ENCODE assay signal across 26 cellular contexts in the genomic region with DNA sequence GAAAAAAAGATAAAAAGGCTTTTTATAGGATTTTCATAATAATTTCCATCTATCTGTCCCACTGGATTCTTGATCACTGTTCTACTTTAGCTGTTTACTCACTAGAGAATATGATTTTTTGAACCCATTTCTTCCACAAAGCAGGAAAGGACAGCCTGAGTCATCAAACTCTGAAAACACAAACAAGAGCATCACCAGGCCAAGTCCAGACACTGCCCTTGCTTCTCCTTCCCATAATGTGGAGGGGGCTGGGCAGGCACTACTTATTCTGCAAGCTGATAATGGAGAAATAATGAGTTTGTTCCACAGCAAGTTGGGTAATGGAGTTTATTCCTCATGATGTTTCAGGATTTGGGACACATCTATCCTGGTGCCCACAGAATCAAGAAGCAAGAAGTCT. TPM values are rescaled to one million over a fixed set of nuclear protein-coding genes. Genes with fewer than 3 reads are reported as not detected.
DNase-seq lines count a peak whose midpoint lies in the region; ATAC-seq and TF ChIP-seq lines count a peak whose summit lies in the region.
"Had no signal": no experiment of that assay in that cellular context is flagged by ENCODE, and none has a peak within 500 bp of the region (broad histone marks: within the 10 kb centered on the region; RNA-seq: fewer than 3 reads in every experiment).

No MANE protein-coding gene starts in this region.

- intact Hi-C loops in IMR-90 (cut with micrococcal nuclease), result no loop called here

- no peak overlapping the region for H4K5ac ChIP-seq in IMR-90 (ENCODE audit: low read depth, low read length)

- no peak overlapping the region for H2BK5ac ChIP-seq in IMR-90 (ENCODE audit: low read depth, low read length, poor library complexity, severe bottlenecking)
- H2BK5ac ChIP-seq in mesenchymal stem cell (ENCODE audit: low read depth, low read length, poor library complexity, severe bottlenecking), result no peak overlapping the region

- H2AFZ ChIP-seq in IMR-90 (replicated peaks; ENCODE audit: low read length, poor library complexity) (no peak overlapping the region), mesenchymal stem cell (ENCODE audit: low read depth, low read length) (no peak overlapping the region)
- H2AFZ ChIP-seq: hepatocyte had no signal

- CTCF ChIA-PET in IMR-90 (lab: Yijun Ruan, JAX), result interaction anchor here (0.6 to 1.6 kb wide), 3 partner anchors 16 to 940 kb away, joined by 3 to 6 read pairs (median 3); no protein-coding TSS in a partner anchor

- H3K56ac ChIP-seq in IMR-90 (ENCODE audit: extremely low read depth, insufficient read depth, low read length), result no peak overlapping the region

- TF ChIP-seq POLR2A in IMR-90 (IDR thresholded peaks at IDR 0.05; ENCODE audit: low read depth, low read length), result no peak

- H3K79me1 ChIP-seq in IMR-90 (ENCODE audit: low read depth in 1 of 2, low read length in 2 of 2) (peaks cover 6 to 15% of the 10 kb centered on the region in 2 experiments), mesenchymal stem cell (replicated peaks; ENCODE audit: low read length, poor library complexity, severe bottlenecking) (peaks cover 20% of the 10 kb centered on the region)

- H3K9ac ChIP-seq in IMR-90 (ENCODE audit: low read depth, low read length) (no peak overlapping the region), mesenchymal stem cell (ENCODE audit: low read length) (no peak overlapping the region)

- H2BK15ac ChIP-seq in IMR-90 (ENCODE audit: low read depth, low read length) (no peak overlapping the region), mesenchymal stem cell (ENCODE audit: low read depth, poor library complexity, severe bottlenecking) (no peak overlapping the region)

- no peak for TF ChIP-seq RAD21 in IMR-90 (IDR thresholded peaks at IDR 0.05; ENCODE audit: low read length)

- POLR2A ChIA-PET in IMR-90 (lab: Charles Lee; ENCODE audit: unreplicated experiment), result no interaction called here

- BruUV-seq in IMR-90 (replicated peaks; lab: Mats Ljungman, UMichigan), result no TSS peak

- no peak overlapping the region for H2AK9ac ChIP-seq in IMR-90 (replicated peaks; ENCODE audit: low read depth, low read length, poor library complexity)

- H3K9me3 ChIP-seq in IMR-90 (ENCODE audit: control insufficient read depth, insufficient read depth, low read length), result 0 out of 2 replicates have a peak, but pooled peaks cover 2% of the 10 kb centered on the region
- H3K9me3 ChIP-seq in mesenchymal stem cell (ENCODE audit: control insufficient read depth, low read length), result peaks cover 7% of the 10 kb centered on the region

- peaks cover 7% of the 10 kb centered on the region; the same call in 1 of the 2 replicates for H3K9me1 ChIP-seq in IMR-90 (ENCODE audit: insufficient read depth, low read length)

- no peak overlapping the region for H2AK5ac ChIP-seq in IMR-90 (ENCODE audit: low read depth, low read length)
- no peak overlapping the region for H2AK5ac ChIP-seq in mesenchymal stem cell (ENCODE audit: low read length, severe bottlenecking)

- no peak overlapping the region for H3K4me2 ChIP-seq in IMR-90 (ENCODE audit: low read depth, low read length)
- H3K4me2 ChIP-seq in mesenchymal stem cell (ENCODE audit: low read length, poor library complexity, severe bottlenecking), result no peak overlapping the region
- H3K4me2 ChIP-seq: hepatocyte had no signal

- TF ChIP-seq CTCF in IMR-90 (conservative IDR thresholded peaks at IDR 0.05; ENCODE audit: low read depth, low read length), result no peak

- peak; percentile 92 for ATAC-seq in IMR-90 (ENCODE audit: low read depth)
- ATAC-seq: activated T-cell treated with anti-CD3 and anti-CD28 coated beads, Interleukin-2, amount 50 U/mL, for 4 hours; CD8-positive, alpha-beta T cell; naive thymus-derived CD8-positive, alpha-beta T cell had no signal

- H3K27me3 ChIP-seq in IMR-90 (ENCODE audit: control insufficient read depth, insufficient read depth, low read length) (no peaks in the 10 kb centered on the region), mesenchymal stem cell (ENCODE audit: control insufficient read depth in 1 of 2, insufficient read depth in 1 of 2, low read length in 2 of 2) (no peaks in the 10 kb centered on the region)
- H3K27me3 ChIP-seq: hepatocyte had no signal

- H3K27ac ChIP-seq in IMR-90 (ENCODE audit: insufficient read depth, low read length), result no peak overlapping the region
- no peak overlapping the region for H3K27ac ChIP-seq in mesenchymal stem cell (ENCODE audit: low read length, poor library complexity, severe bottlenecking)
- H3K27ac ChIP-seq: hepatocyte had no signal

- H3K36me3 ChIP-seq in IMR-90 (ENCODE audit: control insufficient read depth, insufficient read depth, low read length), result 0 out of 2 replicates have a peak, but pooled peaks cover 1% of the 10 kb centered on the region
- peaks cover 6 to 10% of the 10 kb centered on the region in 2 experiments for H3K36me3 ChIP-seq in mesenchymal stem cell (ENCODE audit: control insufficient read depth in 1 of 2, insufficient read depth in 2 of 2, low read depth in 1 of 2, low read length in 2 of 2)

- H2BK20ac ChIP-seq in IMR-90 (ENCODE audit: low read depth, low read length), result no peak overlapping the region

- 0 out of 2 replicates have a peak, but pooled peaks cover 2% of the 10 kb centered on the region for H3K4me1 ChIP-seq in IMR-90 (ENCODE audit: control insufficient read depth, insufficient read depth, low read length)
- no peaks in the 10 kb centered on the region for H3K4me1 ChIP-seq in mesenchymal stem cell (ENCODE audit: control insufficient read depth, insufficient read depth, low read depth, low read length)

- H2BK12ac ChIP-seq in mesenchymal stem cell (ENCODE audit: low read length in 2 of 2), result no peak overlapping the region

- H4K8ac ChIP-seq in IMR-90 (ENCODE audit: low read depth in 2 of 2, low read length in 2 of 2) (no peak overlapping the region), mesenchymal stem cell (ENCODE audit: low read length) (no peak overlapping the region)

- H2BK120ac ChIP-seq in IMR-90 (ENCODE audit: low read depth, low read length), result no peak overlapping the region
- H2BK120ac ChIP-seq in mesenchymal stem cell (ENCODE audit: low read depth, low read length), result no peak overlapping the region

- dilution Hi-C loops in IMR-90 (cut with HindIII; ENCODE audit: low sequenced_read_pairs, unreplicated experiment), result no loop called here

- H3K4me3 ChIP-seq in IMR-90 (ENCODE audit: insufficient read depth, low read depth, low read length) (no peak overlapping the region), mesenchymal stem cell (ENCODE audit: insufficient read depth in 1 of 2, low read depth in 1 of 2, low read length in 2 of 2) (no peak overlapping the region)
- H3K4me3 ChIP-seq: hepatocyte had no signal

- in situ Hi-C loops in IMR-90 (cut with MboI; ENCODE audit: low sequenced_read_pairs), result no loop called here

- H3K18ac ChIP-seq in IMR-90 (ENCODE audit: low read depth, low read length) (no peak overlapping the region), mesenchymal stem cell (ENCODE audit: low read depth in 1 of 2, low read length in 2 of 2) (no peak overlapping the region)

- H4K91ac ChIP-seq in IMR-90 (ENCODE audit: insufficient read depth, low read depth, low read length) (no peak overlapping the region), mesenchymal stem cell (ENCODE audit: low read length) (no peak overlapping the region)

- H3K23ac ChIP-seq in IMR-90 (ENCODE audit: low read depth, low read length) (no peak overlapping the region), mesenchymal stem cell (ENCODE audit: low read length in 2 of 2) (no peak overlapping the region)

- H4K20me1 ChIP-seq in IMR-90 (ENCODE audit: insufficient read depth, low read length), result peaks cover 6% of the 10 kb centered on the region; the same call in 1 of the 2 replicates

- DNase-seq in EH (ENCODE audit: low read depth), result peak; percentile 50
- DNase-seq in IMR-90, result peak; percentile 62
- DNase-seq in dermis blood vessel endothelial cell, result peak; percentile 62
- DNase-seq in mesenchymal stem cell, result peak; percentile 70
- no peak for DNase-seq in activated CD4-positive, alpha-beta T cell treated with anti-CD3 and anti-CD28 coated beads for 48 hours
- DNase-seq in DMS53 (lab: John Stamatoyannopoulos, UW), result no peak
- DNase-seq in NCI-H2171 (lab: John Stamatoyannopoulos, UW), result no peak
- DNase-seq: activated CD4-positive, alpha-beta T cell treated with anti-CD3 and anti-CD28 coated beads for 4 hours; activated naive CD4-positive, alpha-beta T cell treated with Interleukin-2 at 50 U/mL for 16 hours; activated T-cell treated with anti-CD3 and anti-CD28 coated beads, Interleukin-2, amount 50 U/mL, for 4 hours; caudate nucleus; CD8-positive, alpha-beta T cell; DMS 273 treated with DMSO at 0.1 percent for 48 hours; foreskin melanocyte; Karpas-422; midbrain; naive thymus-derived CD8-positive, alpha-beta T cell; NCI-H1048; NCI-H187 treated with DMSO at 0.1 percent for 48 hours; NCI-H748 treated with DMSO at 0.1 percent for 48 hours; occipital lobe; stimulated activated CD4-positive, alpha-beta T cell treated with anti-CD3 and anti-CD28 coated beads, Interleukin-4, amount 100 ng/mL, for 24 hours; stimulated activated naive CD4-positive, alpha-beta T cell; T-helper 2 cell had no signal

- H3K14ac ChIP-seq in IMR-90 (replicated peaks; ENCODE audit: low read depth, low read length) (no peak overlapping the region), mesenchymal stem cell (ENCODE audit: low read length in 2 of 2) (no peak overlapping the region)

- H3K4ac ChIP-seq in IMR-90 (ENCODE audit: low read depth, low read length) (no peak overlapping the region), mesenchymal stem cell (ENCODE audit: low read depth in 1 of 2, low read length in 2 of 2) (no peak overlapping the region)

TF ChIP-seq in IMR-90, 13 proteins besides CTCF, POLR2A, EP300 and RAD21 (continues in another document):
- TF ChIP-seq MAFK (IDR thresholded peaks at IDR 0.05; ENCODE audit: low read depth, low read length) (no peak), RCOR1 (IDR thresholded peaks at IDR 0.05; ENCODE audit: insufficient replicate concordance, low read length) (no peak), SMC3 (IDR thresholded peaks at IDR 0.05; ENCODE audit: low read depth, low read length) (no peak), MAZ (IDR thresholded peaks at IDR 0.05; ENCODE audit: borderline replicate concordance, low read depth, low read length) (no peak), BHLHE40 (IDR thresholded peaks at IDR 0.05; ENCODE audit: low read depth, low read length) (no peak)

RNA-seq across cellular contexts. Expression of a gene that starts 13.0 kb away (rescaled TPM):
- total RNA-seq in IMR-90 (2012; rRNA removed) (under 0.01 TPM in 1 of 2 replicates, not detected in the other), dermis blood vessel endothelial cell (0.85 TPM in 1 of 2 replicates, not detected in the other)
- 0.53 and 0.87 TPM in 2 replicates for polyA plus RNA-seq in IMR-90 (2012; rRNA removed)
- 0.03 and 0.05 TPM in 2 replicates for polyA plus RNA-seq in IMR-90 (2012; cell fraction: cytosol; rRNA removed)
- polyA plus RNA-seq in IMR-90 (2012; cell fraction: nucleus; rRNA removed; ENCODE audit: low replicate concordance), result 3.9 and 6.9 TPM in 2 replicates
- polyA plus RNA-seq in mesenchymal stem cell (2013, experiment 1 of 2), result 0.25 TPM
- 0.23 TPM for polyA plus RNA-seq in mesenchymal stem cell (2013, experiment 2 of 2)
- total RNA-seq: H4 had no signal
- polyA plus RNA-seq: naive thymus-derived CD8-positive, alpha-beta T cell had no signal

RNA-seq across cellular contexts. Expression of a gene that starts 38.4 kb away (rescaled TPM):
- total RNA-seq in IMR-90 (2012; rRNA removed) (62.9 and 89.7 TPM in 2 replicates), dermis blood vessel endothelial cell (96.1 and 99.1 TPM in 2 replicates)
- 32.6 and 42.5 TPM in 2 replicates for polyA plus RNA-seq in IMR-90 (2012; rRNA removed)
- polyA plus RNA-seq in IMR-90 (2012; cell fraction: cytosol; rRNA removed), result 4.0 and 5.0 TPM in 2 replicates
- polyA plus RNA-seq in IMR-90 (2012; cell fraction: nucleus; rRNA removed; ENCODE audit: low replicate concordance), result 14.8 and 154 TPM in 2 replicates
- 40.9 TPM for polyA plus RNA-seq in mesenchymal stem cell (2013, experiment 1 of 2)
- polyA plus RNA-seq in mesenchymal stem cell (2013, experiment 2 of 2), result 39.4 TPM

Comparison
In these comparisons a context has a peak if more than half of its experiments do, and no peak if none do; other contexts are left out.
1. DNase-seq: peak in EH (single experiment), IMR-90 (single experiment), dermis blood vessel endothelial cell (single experiment) and mesenchymal stem cell (single experiment); none in activated CD4-positive, alpha-beta T cell treated with anti-CD3 and anti-CD28 coated beads for 48 hours (single experiment), DMS53 (single experiment) and NCI-H2171 (single experiment).